1 cellular context compared by ENCODE assay signal in genomic region chr22:31867386-31868153, GRCh38.
TF ChIP-seq lines count a peak whose summit lies in the region.

No MANE protein-coding gene starts in this region.

TF ChIP-seq in WTC11, 78 proteins besides CTCF, POLR2A, EP300 and RAD21 (continued from another document):
- TF ChIP-seq ATF1 (CRISPR knock-in tag; IDR thresholded peaks at IDR 0.05) (no peak), TEAD1 (CRISPR knock-in tag; IDR thresholded peaks at IDR 0.05) (no peak), FOXK1 (CRISPR knock-in tag; IDR thresholded peaks at IDR 0.05) (no peak)
TF ChIP-seq in WTC11: peak in this region for 0.
